In genomic region chr17:79517812-79518211, GRCh38 we compare ENCODE assay signal across 30 cellular contexts.
"Had no signal": no experiment of that assay in that cellular context is flagged by ENCODE, and none has a peak within 500 bp of the region (broad histone marks: within the 10 kb centered on the region; RNA-seq: fewer than 3 reads in every experiment).

No MANE protein-coding gene starts in this region.

- H3K27ac ChIP-seq: body of pancreas, cardiac muscle cell, colonic mucosa, gastrocnemius medialis, hepatocyte, parathyroid adenoma, spleen, suprapubic skin, tibial artery had no signal

- H3K9me3 Mint-ChIP-seq: memory B cell; neural crest cell; T-helper 2 cell treated with Interferon-gamma antibody and Interleukin-4, amounts not matched to agents 5 μg/mL and 100 μg/mL, for 36 hours had no signal

- DNase-seq: activated CD4-positive, alpha-beta T cell treated with anti-CD3 and anti-CD28 coated beads for 48 hours; activated CD4-positive, alpha-beta T cell treated with anti-CD3 and anti-CD28 coated beads, Interleukin-2, amount 50 U/mL, for 48 hours; activated CD8-positive, alpha-beta memory T cell treated with anti-CD3 and anti-CD28 coated beads for 24 hours; activated effector memory CD4-positive, alpha-beta T cell treated with Interleukin-2 at 50 U/mL for 16 hours; activated naive CD4-positive, alpha-beta T cell treated with Interleukin-2 at 50 U/mL for 16 hours; aorta; body of pancreas; cerebellar nuclear complex; colonic mucosa; dorsolateral prefrontal cortex; effector memory CD4-positive, alpha-beta T cell; erythroblast; gastrocnemius medialis; kidney; left colon; midbrain; naive thymus-derived CD4-positive, alpha-beta T cell; occipital lobe; right cardiac atrium; spleen; stimulated activated naive CD4-positive, alpha-beta T cell; tibial artery had no signal

- H3K4me1 Mint-ChIP-seq: memory B cell; naive thymus-derived CD4-positive, alpha-beta T cell had no signal

- H3K27ac Mint-ChIP-seq: activated naive CD8-positive, alpha-beta T cell; memory B cell; naive thymus-derived CD4-positive, alpha-beta T cell; T-helper 2 cell treated with Interferon-gamma antibody and Interleukin-4, amounts not matched to agents 5 μg/mL and 100 μg/mL, for 36 hours had no signal

- H3K4me3 Mint-ChIP-seq: activated naive CD8-positive, alpha-beta T cell; memory B cell; naive thymus-derived CD4-positive, alpha-beta T cell; neural crest cell; T-helper 2 cell treated with Interferon-gamma antibody and Interleukin-4, amounts not matched to agents 5 μg/mL and 100 μg/mL, for 36 hours had no signal

- H3K36me3 ChIP-seq: cardiac muscle cell, colonic mucosa, gastrocnemius medialis, spleen, suprapubic skin, tibial artery had no signal

- H3K4me1 ChIP-seq: body of pancreas, colonic mucosa, gastrocnemius medialis, parathyroid adenoma, tibial artery had no signal

- H3K4me3 ChIP-seq: body of pancreas, cardiac muscle cell, colonic mucosa, dorsolateral prefrontal cortex, gastrocnemius medialis, hepatocyte, spleen, suprapubic skin, tibial artery had no signal

- H3K36me3 Mint-ChIP-seq: activated naive CD8-positive, alpha-beta T cell; memory B cell had no signal

- H3K27me3 ChIP-seq: body of pancreas, cardiac muscle cell, colonic mucosa, hepatocyte had no signal

- H3K9me3 ChIP-seq: body of pancreas, colonic mucosa, gastrocnemius medialis, suprapubic skin, tibial artery had no signal

- ATAC-seq: body of pancreas; gastrocnemius medialis; left colon; naive thymus-derived CD4-positive, alpha-beta T cell; right cardiac atrium had no signal

- H3K9ac ChIP-seq: parathyroid adenoma had no signal
